In genomic region chr10:14532473-14533251, GRCh38 we compare ENCODE assay signal across 12 cellular contexts.
DNase-seq lines count a peak whose midpoint lies in the region; ATAC-seq and TF ChIP-seq lines count a peak whose summit lies in the region.
"Had no signal": no experiment of that assay in that cellular context is flagged by ENCODE, and none has a peak within 500 bp of the region (broad histone marks: within the 10 kb centered on the region; RNA-seq: fewer than 3 reads in every experiment).

No MANE protein-coding gene starts in this region.

- no peaks in the 10 kb centered on the region for H3K9me3 Mint-ChIP-seq in CD4-positive, CD25-positive, alpha-beta regulatory T cell

- H2AFZ ChIP-seq in mammary epithelial cell (ENCODE audit: low read depth, low read length) = no peak overlapping the region

- no peak overlapping the region for H3K27ac ChIP-seq in CD4-positive, CD25-positive, alpha-beta regulatory T cell (ENCODE audit: insufficient read depth, low read length, poor library complexity, severe bottlenecking)
- no peak overlapping the region for H3K27ac ChIP-seq in mammary epithelial cell (ENCODE audit: insufficient read depth, low read depth, low read length)
- no peak overlapping the region for H3K27ac ChIP-seq in mesendoderm (ENCODE audit: low read depth, low read length)
- H3K27ac ChIP-seq in caudate nucleus (ENCODE audit: low read depth, low read length) = no peak overlapping the region

- in situ Hi-C loops in mammary epithelial cell (cut with MboI; ENCODE audit: low sequenced_read_pairs in 2 of 2) (loop anchor here (10.0 to 25.0 kb wide), 2 partner anchors 292 to 580 kb away; no protein-coding TSS in a partner anchor), KBM-7 (cut with MboI; ENCODE audit: low pct_unique_long_range_greater_than_20kb, low sequenced_read_pairs) (loop anchor here (25.0 kb wide), 1 partner anchor 305 kb away; the partner anchor contains the start of genes CDNF, HSPA14 and MSANTD7)

- peaks cover 53% of the 10 kb centered on the region for H3K36me3 Mint-ChIP-seq in CD4-positive, CD25-positive, alpha-beta regulatory T cell

- H3K4me2 ChIP-seq in mammary epithelial cell (ENCODE audit: insufficient read depth, low read depth, low read length) (no peak overlapping the region), mesendoderm (ENCODE audit: low read length) (no peak overlapping the region)

- 89% methylated on average over 10 of the region's 17 CpGs for WGBS in mammary epithelial cell (ENCODE audit: low coverage, missing lambda C conversion rate)
- no CpG with 5 or more reads among the region's 17 CpGs for WGBS in mesendoderm (ENCODE audit: extremely low coverage, insufficient coverage, low lambda C conversion rate)

- peak overlapping the region; percentile 79 to 92 (median 91) for H3K27ac Mint-ChIP-seq in CD4-positive, CD25-positive, alpha-beta regulatory T cell

- no peaks in the 10 kb centered on the region for H3K27me3 ChIP-seq in CD4-positive, CD25-positive, alpha-beta regulatory T cell (ENCODE audit: control insufficient read depth, insufficient read depth, low read length)
- H3K27me3 ChIP-seq in mammary epithelial cell (ENCODE audit: insufficient read depth, low read length) = no peaks in the 10 kb centered on the region
- H3K27me3 ChIP-seq in mesendoderm (ENCODE audit: insufficient read depth, low read length, poor library complexity) = no peaks in the 10 kb centered on the region
- H3K27me3 ChIP-seq: tibial nerve had no signal

- H2BK5ac ChIP-seq in mesendoderm (ENCODE audit: low read length) = no peak overlapping the region

- H3K36me3 ChIP-seq in CD4-positive, CD25-positive, alpha-beta regulatory T cell (ENCODE audit: control insufficient read depth, insufficient read depth, low read length) = peaks cover 63% of the 10 kb centered on the region
- no peaks in the 10 kb centered on the region for H3K36me3 ChIP-seq in mammary epithelial cell (ENCODE audit: insufficient read depth, low read length)
- no peaks in the 10 kb centered on the region for H3K36me3 ChIP-seq in mesendoderm (ENCODE audit: control insufficient read depth, insufficient read depth, low read length)

- peak overlapping the region in 3 of 4 donors; percentile 6 to 67 (median 56) for H3K4me3 Mint-ChIP-seq in CD4-positive, CD25-positive, alpha-beta regulatory T cell

- no peak overlapping the region for H3K18ac ChIP-seq in mesendoderm (ENCODE audit: low read length)

- intact Hi-C loops in mammary epithelial cell (cut with micrococcal nuclease) = no loop called here

- H3K9ac ChIP-seq in mammary epithelial cell (ENCODE audit: insufficient read depth, low read length) = no peak overlapping the region
- no peak overlapping the region for H3K9ac ChIP-seq in mesendoderm (ENCODE audit: low read length)

- H3K56ac ChIP-seq in mesendoderm (ENCODE audit: low read length) = no peak overlapping the region

- H3K4me1 ChIP-seq in CD4-positive, CD25-positive, alpha-beta regulatory T cell (ENCODE audit: control insufficient read depth, insufficient read depth, low read length, poor library complexity, severe bottlenecking) = peaks cover 84% of the 10 kb centered on the region
- peaks cover 4% of the 10 kb centered on the region for H3K4me1 ChIP-seq in mammary epithelial cell (ENCODE audit: insufficient read depth, low read length)
- no peaks in the 10 kb centered on the region for H3K4me1 ChIP-seq in mesendoderm (ENCODE audit: control insufficient read depth, low read depth, low read length)

- H4K8ac ChIP-seq in mesendoderm (ENCODE audit: low read depth, low read length) = no peak overlapping the region

- no TSS peak for BruUV-seq in mammary epithelial cell (replicated peaks; lab: Mats Ljungman, UMichigan)

- H4K20me1 ChIP-seq in mammary epithelial cell (ENCODE audit: insufficient read depth, low read length) = no peaks in the 10 kb centered on the region

- dilution Hi-C loops in mammary epithelial cell (cut with HindIII; ENCODE audit: low sequenced_read_pairs) = no loop called here

- no peak for DNase-seq in CD4-positive, CD25-positive, alpha-beta regulatory T cell
- DNase-seq in HPDE6-E6E7 (ENCODE audit: extremely low spot score) = peak; percentile 51
- DNase-seq in mammary epithelial cell = peak; percentile 40
- DNase-seq in mesendoderm = peak; percentile 20
- no peak for DNase-seq in caudate nucleus (lab: John Stamatoyannopoulos, UW)
- DNase-seq in foreskin fibroblast = no peak
- no peak for DNase-seq in KBM-7
- DNase-seq: activated T-cell treated with anti-CD3 and anti-CD28 coated beads for 4 hours, MM.1S, NCI-H524 treated with DMSO at 0.1 percent for 48 hours had no signal

- no peaks in the 10 kb centered on the region for H3K9me3 ChIP-seq in CD4-positive, CD25-positive, alpha-beta regulatory T cell (ENCODE audit: control insufficient read depth in 2 of 2, low read length in 2 of 2)
- H3K9me3 ChIP-seq in mammary epithelial cell (replicated peaks; ENCODE audit: insufficient read depth, low read length) = no peaks in the 10 kb centered on the region
- H3K9me3 ChIP-seq: tibial nerve had no signal

- H3K79me1 ChIP-seq in mesendoderm (ENCODE audit: low read length) = peaks cover 2% of the 10 kb centered on the region

- no peak overlapping the region for H3K23ac ChIP-seq in mesendoderm (ENCODE audit: low read length)

- H2BK15ac ChIP-seq in mesendoderm (replicated peaks; ENCODE audit: low read depth) = no peak overlapping the region

- TF ChIP-seq CTCF in mammary epithelial cell (conservative IDR thresholded peaks at IDR 0.05 in 1 of 2, IDR thresholded peaks at IDR 0.05 in 1 of 2; ENCODE audit: extremely low read depth in 1 of 2, insufficient read depth in 1 of 2, low read depth in 1 of 2, low read length in 2 of 2) = no peak
- no peak for TF ChIP-seq CTCF in foreskin fibroblast (IDR thresholded peaks at IDR 0.05; ENCODE audit: low read depth, low read length)

- CTCF ChIA-PET in mammary epithelial cell (lab: Charles Lee; ENCODE audit: low non-redundant PET) = no interaction called here

- no peak for ATAC-seq in CD4-positive, CD25-positive, alpha-beta regulatory T cell (ENCODE audit: low read depth in 2 of 2)
- ATAC-seq in HG02973 (IDR thresholded peaks at IDR 0.05; ENCODE audit: unreplicated experiment) = no peak

- H2AK5ac ChIP-seq in mesendoderm (ENCODE audit: low read length) = no peak overlapping the region

- H4K5ac ChIP-seq in mesendoderm (ENCODE audit: low read length) = no peak overlapping the region

- peaks cover 28 to 98% (median 74%) of the 10 kb centered on the region in 4 donors for H3K4me1 Mint-ChIP-seq in CD4-positive, CD25-positive, alpha-beta regulatory T cell

- H3K79me2 ChIP-seq in mammary epithelial cell (ENCODE audit: insufficient read depth, low read length) (no peaks in the 10 kb centered on the region), mesendoderm (ENCODE audit: control insufficient read depth, insufficient read depth, low read length) (no peaks in the 10 kb centered on the region)

- H3K4me3 ChIP-seq in CD4-positive, CD25-positive, alpha-beta regulatory T cell (ENCODE audit: low read depth, low read length) = no peak overlapping the region
- H3K4me3 ChIP-seq in mammary epithelial cell (replicated peaks in 1 of 3; ENCODE audit: insufficient read depth in 1 of 3, low read depth in 2 of 3, low read length in 3 of 3) (no peak overlapping the region), mesendoderm (ENCODE audit: low read length) (no peak overlapping the region), foreskin fibroblast (ENCODE audit: low read depth in 1 of 2, low read length in 2 of 2) (no peak overlapping the region)
- H3K4me3 ChIP-seq: tibial nerve had no signal

- H3K27me3 Mint-ChIP-seq in CD4-positive, CD25-positive, alpha-beta regulatory T cell = no peaks in the 10 kb centered on the region

- no peak overlapping the region for H3K4ac ChIP-seq in mesendoderm (ENCODE audit: low read depth, low read length)

- no peak overlapping the region for H2BK120ac ChIP-seq in mesendoderm (ENCODE audit: low read depth, low read length)

Comparison
In these comparisons a context has a peak if more than half of its experiments do, and no peak if none do; other contexts are left out.
1. DNase-seq: peak in HPDE6-E6E7 (single experiment), mammary epithelial cell (single experiment) and mesendoderm (single experiment); none in CD4-positive, CD25-positive, alpha-beta regulatory T cell (0 of 3), caudate nucleus (0 of 61), foreskin fibroblast (0 of 2) and KBM-7 (single experiment).